ENCODE assay signal across 12 cellular contexts in genomic region chr12:64968989-64969819, GRCh38.
DNase-seq lines count a peak whose midpoint lies in the region; ATAC-seq and TF ChIP-seq lines count a peak whose summit lies in the region.
"Had no signal": no experiment of that assay in that cellular context is flagged by ENCODE, and none has a peak within 500 bp of the region (broad histone marks: within the 10 kb centered on the region; RNA-seq: fewer than 3 reads in every experiment).

No MANE protein-coding gene starts in this region.

- H3K4me1 Mint-ChIP-seq in neural crest cell = peaks cover 13% of the 10 kb centered on the region
- H3K4me1 Mint-ChIP-seq in stimulated activated memory B cell treated with anti-CD40 and anti-IgM and Interleukin-4, amounts not matched to agents 10 μg/mL and 1 μg/mL and 100 μg/mL, for 72 hours = no peaks in the 10 kb centered on the region

- H2AFZ ChIP-seq in PC-3 (ENCODE audit: low read length) = peak overlapping the region; percentile 80; the same call in 1 of the 2 replicates

- H3K4me1 ChIP-seq in PC-3 (ENCODE audit: insufficient read depth, low read length) = peaks cover 13% of the 10 kb centered on the region

- no peaks in the 10 kb centered on the region for H3K27me3 Mint-ChIP-seq in neural crest cell (ENCODE audit: low read depth)
- peaks cover 41% of the 10 kb centered on the region for H3K27me3 Mint-ChIP-seq in stimulated activated memory B cell treated with anti-CD40 and anti-IgM and Interleukin-4, amounts not matched to agents 10 μg/mL and 1 μg/mL and 100 μg/mL, for 72 hours

- H3K4me3 Mint-ChIP-seq in neural crest cell = peak overlapping the region; percentile 12
- no peak overlapping the region for H3K4me3 Mint-ChIP-seq in stimulated activated memory B cell treated with anti-CD40 and anti-IgM and Interleukin-4, amounts not matched to agents 10 μg/mL and 1 μg/mL and 100 μg/mL, for 72 hours
- H3K4me3 Mint-ChIP-seq: stimulated activated naive CD8-positive, alpha-beta T cell treated with anti-CD3 and anti-CD28 coated beads, Interleukin-15, Interleukin-2, amounts not matched to agents 100 ng/mL and 50 ng/mL, for 24 hours had no signal

- H3K27me3 ChIP-seq in PC-3 (ENCODE audit: low read length) = no peaks in the 10 kb centered on the region

- no peaks in the 10 kb centered on the region for H4K20me1 ChIP-seq in PC-3 (ENCODE audit: low read length)

- H3K27ac Mint-ChIP-seq in neural crest cell (ENCODE audit: unreplicated experiment) = peak overlapping the region; percentile 39
- H3K27ac Mint-ChIP-seq in stimulated activated memory B cell treated with anti-CD40 and anti-IgM and Interleukin-4, amounts not matched to agents 10 μg/mL and 1 μg/mL and 100 μg/mL, for 72 hours = no peak overlapping the region
- H3K27ac Mint-ChIP-seq: stimulated activated naive CD8-positive, alpha-beta T cell treated with anti-CD3 and anti-CD28 coated beads, Interleukin-15, Interleukin-2, amounts not matched to agents 100 ng/mL and 50 ng/mL, for 24 hours had no signal

- H3K9ac ChIP-seq in PC-3 (ENCODE audit: low read length) = peak overlapping the region; percentile 30; the same call in 1 of the 2 replicates

- H3F3A ChIP-seq in PC-3 (ENCODE audit: low read length, unreplicated experiment) = no peaks in the 10 kb centered on the region

- POLR2A ChIA-PET in PC-3 (lab: Charles Lee; ENCODE audit: unreplicated experiment) = no interaction called here

- H3K4me2 ChIP-seq in PC-3 (ENCODE audit: low read length) = peak overlapping the region; percentile 76

- BruUV-seq in PC-3 (replicated peaks; lab: Mats Ljungman, UMichigan) = no TSS peak

- no peaks in the 10 kb centered on the region for H3K36me3 ChIP-seq in PC-3 (ENCODE audit: low read depth, low read length)

- CTCF ChIA-PET in PC-3 (lab: Charles Lee) = no interaction called here

- H3K79me2 ChIP-seq in PC-3 (ENCODE audit: low read length) = no peaks in the 10 kb centered on the region

- intact Hi-C loops in PC-3 (cut with micrococcal nuclease) = loop anchor here (1.0 kb wide), 1 partner anchor 75 kb away; no protein-coding TSS in a partner anchor

- peak overlapping the region; percentile 33; the same call in 1 of the 2 replicates for H3K4me3 ChIP-seq in PC-3 (ENCODE audit: low read length)
- no peak overlapping the region for H3K4me3 ChIP-seq in choroid plexus epithelial cell (ENCODE audit: low read depth, low read length)

- no peaks in the 10 kb centered on the region for H3K36me3 Mint-ChIP-seq in neural crest cell (ENCODE audit: low read depth)
- H3K36me3 Mint-ChIP-seq in stimulated activated memory B cell treated with anti-CD40 and anti-IgM and Interleukin-4, amounts not matched to agents 10 μg/mL and 1 μg/mL and 100 μg/mL, for 72 hours = no peaks in the 10 kb centered on the region

- peak; percentile 96 for ATAC-seq in PC-3
- no peak for ATAC-seq in stimulated activated memory B cell treated with anti-CD40 and anti-IgM and Interleukin-4, amounts not matched to agents 10 μg/mL and 1 μg/mL and 100 μg/mL, for 72 hours

- H3K27ac ChIP-seq in PC-3 (ENCODE audit: low read length) = peak overlapping the region; percentile 60

- DNase-seq in ELR (ENCODE audit: low read depth) (peak; percentile 68), PC-3 (peak; percentile 77), choroid plexus epithelial cell (ENCODE audit: low read depth) (peak; percentile 77), neural crest cell (ENCODE audit: low read depth, low spot score) (no peak), NCI-H510A treated with DMSO at 0.1 percent for 48 hours (lab: John Stamatoyannopoulos, UW) (no peak), UCSD-AML1 (lab: John Stamatoyannopoulos, UW; ENCODE audit: unreplicated experiment) (no peak)
- no peak for DNase-seq in activated naive CD4-positive, alpha-beta T cell (lab: John Stamatoyannopoulos, UW)
- DNase-seq: activated naive CD4-positive, alpha-beta T cell treated with anti-CD3 and anti-CD28 coated beads, Interleukin-2, amount 50 U/mL, for 16 hours; cortex of kidney; NCI-H2081 had no signal

- peaks cover 10% of the 10 kb centered on the region for H3K9me3 Mint-ChIP-seq in neural crest cell
- H3K9me3 Mint-ChIP-seq in stimulated activated memory B cell treated with anti-CD40 and anti-IgM and Interleukin-4, amounts not matched to agents 10 μg/mL and 1 μg/mL and 100 μg/mL, for 72 hours = no peaks in the 10 kb centered on the region
- H3K9me3 Mint-ChIP-seq: stimulated activated naive CD8-positive, alpha-beta T cell treated with anti-CD3 and anti-CD28 coated beads, Interleukin-15, Interleukin-2, amounts not matched to agents 100 ng/mL and 50 ng/mL, for 24 hours had no signal

- TF ChIP-seq CTCF in PC-3 (conservative IDR thresholded peaks at IDR 0.05; ENCODE audit: low read depth, low read length) = no peak
- TF ChIP-seq CTCF in choroid plexus epithelial cell (conservative IDR thresholded peaks at IDR 0.05; ENCODE audit: low read depth, low read length) = no peak
- TF ChIP-seq CTCF in neural crest cell (conservative IDR thresholded peaks at IDR 0.05) = no peak

- no peaks in the 10 kb centered on the region for H3K9me3 ChIP-seq in PC-3 (ENCODE audit: low read length)

- H3K9me2 ChIP-seq in PC-3 (replicated peaks; ENCODE audit: low read length) = no peaks in the 10 kb centered on the region; the same call in 1 of the 2 replicates

Comparison
In these comparisons a context has a peak if more than half of its experiments do, and no peak if none do; other contexts are left out.
1. DNase-seq: peak in ELR (single experiment), PC-3 (single experiment) and choroid plexus epithelial cell (single experiment); none in neural crest cell (single experiment), NCI-H510A treated with DMSO at 0.1 percent for 48 hours (single experiment), activated naive CD4-positive, alpha-beta T cell (0 of 4) and UCSD-AML1 (single experiment).